In genomic region chr3:66470285-66470684, GRCh38 we compare ENCODE assay signal across 23 cellular contexts. TPM values are rescaled to one million over a fixed set of nuclear protein-coding genes. Genes with fewer than 3 reads are reported as not detected.
DNase-seq lines count a peak whose midpoint lies in the region; ATAC-seq, FAIRE-seq and TF ChIP-seq lines count a peak whose summit lies in the region.
"Had no signal": no experiment of that assay in that cellular context is flagged by ENCODE, and none has a peak within 500 bp of the region (broad histone marks: within the 10 kb centered on the region; RNA-seq: fewer than 3 reads in every experiment).

No MANE protein-coding gene starts in this region.

- no peak for ATAC-seq in Right ventricle myocardium inferior
- ATAC-seq: left colon had no signal

- no peak overlapping the region for H3K4me2 ChIP-seq in astrocyte (ENCODE audit: low read length)

- H3K36me3 ChIP-seq in astrocyte (ENCODE audit: insufficient read depth, low read length) (no peaks in the 10 kb centered on the region), subcutaneous abdominal adipose tissue (ENCODE audit: control insufficient read depth in 5 of 5, insufficient read depth in 5 of 5, low read length in 5 of 5) (no peaks in the 10 kb centered on the region)
- H3K36me3 ChIP-seq: brain microvascular endothelial cell, HAP-1, uterus had no signal

- FAIRE-seq in astrocyte (lab: Jason Lieb, UNC) = no peak
- FAIRE-seq: small intestine had no signal

- peaks cover 60% of the 10 kb centered on the region for H3K4me1 ChIP-seq in astrocyte (ENCODE audit: insufficient read depth, low read length)
- H3K4me1 ChIP-seq in subcutaneous abdominal adipose tissue (ENCODE audit: control insufficient read depth in 5 of 5, insufficient read depth in 5 of 5, low read length in 5 of 5) = peaks cover 0 to 31% (median 10%) of the 10 kb centered on the region in 5 donors
- H3K4me1 ChIP-seq: HAP-1, testis had no signal

- H3K79me2 ChIP-seq in astrocyte (ENCODE audit: insufficient read depth, low read length) = peaks cover 46% of the 10 kb centered on the region

- H3K27ac Mint-ChIP-seq in activated naive CD4-positive, alpha-beta T cell treated with anti-CD3 and anti-CD28 coated beads for 36 hours = peak overlapping the region; percentile 21
- peak overlapping the region; percentile 28 for H3K27ac Mint-ChIP-seq in astrocyte (ENCODE audit: unreplicated experiment)
- H3K27ac Mint-ChIP-seq: memory B cell had no signal

- H3K27me3 ChIP-seq in astrocyte (ENCODE audit: insufficient read depth, low read length) (no peaks in the 10 kb centered on the region), subcutaneous abdominal adipose tissue (ENCODE audit: control insufficient read depth in 5 of 5, insufficient read depth in 4 of 5, low read length in 5 of 5) (no peaks in the 10 kb centered on the region)
- H3K27me3 ChIP-seq: brain microvascular endothelial cell, testis, uterus had no signal

- no peak overlapping the region for H3K4me3 Mint-ChIP-seq in activated naive CD4-positive, alpha-beta T cell treated with anti-CD3 and anti-CD28 coated beads for 36 hours
- H3K4me3 Mint-ChIP-seq in astrocyte (ENCODE audit: unreplicated experiment) = peak overlapping the region; percentile 3
- H3K4me3 Mint-ChIP-seq: memory B cell had no signal

- H2AFZ ChIP-seq in astrocyte (ENCODE audit: low read depth, low read length) = no peak overlapping the region

- CTCF ChIA-PET in activated naive CD4-positive, alpha-beta T cell treated with anti-CD3 and anti-CD28 coated beads for 36 hours (lab: Charles Lee) = interaction anchor here (1.7 to 3.2 kb wide), 3 partner anchors 12 to 62 kb away, joined by 6 to 12 read pairs (median 11); no protein-coding TSS in a partner anchor

- no peak overlapping the region for H3K4me3 ChIP-seq in astrocyte (ENCODE audit: insufficient read depth, low read depth, low read length)
- no peak overlapping the region for H3K4me3 ChIP-seq in subcutaneous abdominal adipose tissue (ENCODE audit: low read depth in 1 of 5, low read length in 5 of 5)
- H3K4me3 ChIP-seq: HAP-1, testis, uterus had no signal

- no peak overlapping the region for H3K27ac ChIP-seq in astrocyte (ENCODE audit: low read depth, low read length)
- H3K27ac ChIP-seq in subcutaneous abdominal adipose tissue (ENCODE audit: low read depth, low read length) = peak overlapping the region; percentile 76
- H3K27ac ChIP-seq: testis, uterus had no signal

- H3K9me3 Mint-ChIP-seq in activated naive CD4-positive, alpha-beta T cell treated with anti-CD3 and anti-CD28 coated beads for 36 hours = peaks cover 3% of the 10 kb centered on the region
- no peaks in the 10 kb centered on the region for H3K9me3 Mint-ChIP-seq in astrocyte (ENCODE audit: unreplicated experiment)
- H3K9me3 Mint-ChIP-seq: memory B cell had no signal

- no peaks in the 10 kb centered on the region for H4K20me1 ChIP-seq in astrocyte (ENCODE audit: insufficient read depth, low read length)

- no peak for TF ChIP-seq CTCF in astrocyte (IDR thresholded peaks at IDR 0.05; ENCODE audit: insufficient read depth, low read depth, low read length)

- H3K4me1 Mint-ChIP-seq in activated naive CD4-positive, alpha-beta T cell treated with anti-CD3 and anti-CD28 coated beads for 36 hours (ENCODE audit: low read depth) = peaks cover 68% of the 10 kb centered on the region
- H3K4me1 Mint-ChIP-seq in astrocyte (ENCODE audit: low read depth, unreplicated experiment) = peaks cover 61% of the 10 kb centered on the region

- H3K9me3 ChIP-seq in astrocyte (ENCODE audit: insufficient read depth, low read depth, low read length) (no peaks in the 10 kb centered on the region), subcutaneous abdominal adipose tissue (ENCODE audit: control insufficient read depth in 5 of 5, low read length in 5 of 5) (no peaks in the 10 kb centered on the region)
- H3K9me3 ChIP-seq: HAP-1, testis, uterus had no signal

- no peak for DNase-seq in activated naive CD4-positive, alpha-beta T cell treated with anti-CD3 and anti-CD28 coated beads for 36 hours
- DNase-seq in activated naive CD4-positive, alpha-beta T cell (lab: John Stamatoyannopoulos, UW) = no peak
- DNase-seq in NCI-H526 (lab: John Stamatoyannopoulos, UW) (peak; percentile 14 to 58), astrocyte (ENCODE audit: low read depth) (no peak), RKO (ENCODE audit: low spot score) (no peak), Right ventricle myocardium inferior (ENCODE audit: missing footprints) (no peak), midbrain (lab: John Stamatoyannopoulos, UW) (no peak)
- DNase-seq: ACHN; activated CD4-positive, CD25-positive, alpha-beta regulatory T cell; brain microvascular endothelial cell; C1 segment of cervical spinal cord; DND-41; effector CD8-positive, alpha-beta T cell; left colon; NCI-H1048; NCI-H187; NCI-H748 treated with DMSO at 0.1 percent for 48 hours; small intestine; testis; uterus had no signal

- peaks cover 7% of the 10 kb centered on the region for H3K36me3 Mint-ChIP-seq in activated naive CD4-positive, alpha-beta T cell treated with anti-CD3 and anti-CD28 coated beads for 36 hours (ENCODE audit: low read depth)
- peaks cover 2% of the 10 kb centered on the region for H3K36me3 Mint-ChIP-seq in astrocyte (ENCODE audit: low read depth, unreplicated experiment)
- H3K36me3 Mint-ChIP-seq: memory B cell had no signal

- H3K9ac ChIP-seq in astrocyte (ENCODE audit: low read length) (no peak overlapping the region), subcutaneous abdominal adipose tissue (ENCODE audit: low read length in 5 of 5) (no peak overlapping the region)

- no peaks in the 10 kb centered on the region for H3K27me3 Mint-ChIP-seq in activated naive CD4-positive, alpha-beta T cell treated with anti-CD3 and anti-CD28 coated beads for 36 hours (ENCODE audit: low read depth)
- no peaks in the 10 kb centered on the region for H3K27me3 Mint-ChIP-seq in astrocyte (ENCODE audit: low read depth, unreplicated experiment)

- intact Hi-C loops in activated naive CD4-positive, alpha-beta T cell treated with anti-CD3 and anti-CD28 coated beads for 36 hours (cut with micrococcal nuclease) = no loop called here
- intact Hi-C loops in Right ventricle myocardium inferior (cut with DNase I) = no loop called here

RNA-seq across cellular contexts. Expression of gene LRIG1, which starts 30.5 kb away (rescaled TPM):
- 10 to 100 TPM; 18.3 to 19.0 TPM for total RNA-seq in activated naive CD4-positive, alpha-beta T cell treated with anti-CD3 and anti-CD28 coated beads for 36 hours
- total RNA-seq in astrocyte (39.7 and 45.3 TPM in 2 replicates), Right ventricle myocardium inferior (93.8 TPM)

Comparison
In these comparisons a context has a peak if more than half of its experiments do, and no peak if none do; other contexts are left out.
1. DNase-seq: peak in NCI-H526 (2 of 2); none in activated naive CD4-positive, alpha-beta T cell treated with anti-CD3 and anti-CD28 coated beads for 36 hours (single experiment), activated naive CD4-positive, alpha-beta T cell (0 of 4), astrocyte (single experiment), RKO (single experiment), Right ventricle myocardium inferior (single experiment) and midbrain (single experiment).